ENCODE assay signal across 1 cellular context in the genomic region with DNA sequence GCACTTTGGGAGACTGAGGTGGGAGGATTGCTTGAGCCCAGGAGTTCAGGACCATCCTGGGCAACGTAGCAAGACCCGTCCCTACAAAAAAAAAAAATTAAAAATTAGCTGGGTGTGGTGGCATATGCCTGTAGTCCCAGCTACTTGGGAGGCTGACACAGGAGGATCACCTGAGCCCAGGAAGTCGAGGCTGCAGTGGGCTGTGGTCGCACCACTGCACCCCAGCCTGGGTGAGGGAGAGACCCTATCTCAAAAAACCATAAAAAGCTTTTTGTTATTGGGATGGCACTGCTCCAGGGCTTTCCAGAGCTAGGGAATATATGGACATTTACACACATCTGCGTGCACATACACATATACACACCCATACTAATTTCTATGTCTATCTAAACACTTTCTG.
TF ChIP-seq lines count a peak whose summit lies in the region.

No MANE protein-coding gene starts in this region.

TF ChIP-seq in HepG2, 621 proteins besides CTCF, POLR2A, EP300 and RAD21:
- TF ChIP-seq ZZZ3 (CRISPR knock-in tag; IDR thresholded peaks at IDR 0.05; ENCODE audit: borderline replicate concordance) (no peak), ZFP41 (CRISPR knock-in tag; IDR thresholded peaks at IDR 0.05; ENCODE audit: borderline replicate concordance) (0 out of 2 replicates have a peak, but pooled peaks have one; percentile 22), GRHL1 (CRISPR knock-in tag; conservative IDR thresholded peaks at IDR 0.05) (no peak), NONO (IDR thresholded peaks at IDR 0.05) (no peak), NONO (CRISPR knock-in tag; conservative IDR thresholded peaks at IDR 0.05) (0 out of 2 replicates have a peak, but pooled peaks have one; percentile 6)
TF ChIP-seq in HepG2: peak in this region for 2.
